30 cellular contexts compared by ENCODE assay signal in the genomic region with DNA sequence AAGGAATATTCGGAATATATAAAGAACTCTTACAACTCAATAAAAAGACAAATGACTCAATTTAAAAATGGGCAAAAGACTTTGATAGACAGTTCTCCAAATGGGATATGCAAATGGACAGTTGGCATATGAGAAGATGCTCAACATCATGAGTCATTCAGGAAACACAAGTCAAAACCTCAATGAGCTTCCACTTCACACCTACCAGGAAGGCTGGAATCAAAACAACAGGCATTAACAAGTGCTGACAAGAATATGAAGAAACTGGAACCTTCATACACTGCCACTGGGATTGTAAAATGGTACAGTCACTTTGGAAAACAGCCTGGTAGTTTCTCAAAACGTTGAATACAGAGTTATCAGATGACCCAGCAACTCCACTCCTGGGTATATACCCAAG. TPM values are rescaled to one million over a fixed set of nuclear protein-coding genes. Genes with fewer than 3 reads are reported as not detected.
"Had no signal": no experiment of that assay in that cellular context is flagged by ENCODE, and none has a peak within 500 bp of the region (broad histone marks: within the 10 kb centered on the region; RNA-seq: fewer than 3 reads in every experiment).

No MANE protein-coding gene starts in this region.

- DNase-seq: activated CD4-positive, alpha-beta T cell treated with anti-CD3 and anti-CD28 coated beads for 48 hours; activated CD4-positive, alpha-beta T cell treated with anti-CD3 and anti-CD28 coated beads, Interleukin-2, amount 50 U/mL, for 4 hours; activated CD4-positive, CD25-positive, alpha-beta regulatory T cell treated with anti-CD3 and anti-CD28 coated beads, Interleukin-2, amount 50 U/mL, for 72 hours; activated CD8-positive, alpha-beta memory T cell treated with anti-CD3 and anti-CD28 coated beads, Interleukin-2, amount 50 U/mL, for 48 hours; activated CD8-positive, alpha-beta T cell treated with anti-CD3 and anti-CD28 coated beads, Interleukin-2, amount 10 ng/mL, durations not matched to agents 7 days and 5 days; activated effector memory CD4-positive, alpha-beta T cell treated with anti-CD3 and anti-CD28 coated beads, Interleukin-2, amount 50 U/mL, for 16 hours; activated naive CD4-positive, alpha-beta T cell treated with Interleukin-2 at 50 U/mL for 16 hours; activated naive CD8-positive, alpha-beta T cell treated with anti-CD3 and anti-CD28 coated beads, Interleukin-2, amount 50 U/mL, for 24 hours; activated T-cell treated with anti-CD3 and anti-CD28 coated beads, Interleukin-2, amount 50 U/mL, for 1 hour; amniotic stem cell; body of pancreas; KG1; NCI-H1092 treated with DMSO at 0.1 percent for 48 hours; NCI-H1436; NCI-H1694 treated with DMSO at 0.1 percent for 48 hours; NCI-H2029 treated with DMSO at 0.1 percent for 48 hours; NCI-H446; NCI-H524; Peyer's patch; Right ventricle myocardium superior; SW 1271 had no signal

- H3K27ac ChIP-seq: ascending aorta, body of pancreas, cardiac muscle cell, Peyer's patch, RWPE1, SJSA1 had no signal

- H3K4me3 Mint-ChIP-seq: activated CD8-positive, alpha-beta T cell treated with anti-CD3 and anti-CD28 coated beads, Interleukin-2, amount 10 ng/mL, durations not matched to agents 7 days and 5 days; activated naive CD8-positive, alpha-beta T cell treated with anti-CD3 and anti-CD28 coated beads, Interleukin-2, amount 50 U/mL, for 24 hours; activated T-helper 1 cell treated with anti-CD3 and anti-CD28 coated beads, Interleukin-12 subunit alpha, Interleukin-12 subunit beta, Interleukin-2, Interleukin-4 antibody, amounts not matched to agents 30 ng/mL and 10 ng/mL and 1 ng/mL, durations not matched to agents 14 hours and 24 hours and 36 hours; T-helper 1 cell treated with Interleukin-12 subunit alpha and Interleukin-12 subunit beta and Interleukin-4 antibody, amounts not matched to agents 30 μg/mL and 1 μg/mL, for 36 hours; WTC11 had no signal

- H3K36me3 Mint-ChIP-seq: activated naive CD4-positive, alpha-beta T cell treated with anti-CD3 and anti-CD28 coated beads, Interleukin-2, amount 50 U/mL, for 72 hours had no signal

- H3K36me3 ChIP-seq: ascending aorta, cardiac muscle cell, Peyer's patch, SJSA1 had no signal

- H3K9me3 Mint-ChIP-seq: activated naive CD4-positive, alpha-beta T cell treated with anti-CD3 and anti-CD28 coated beads, Interleukin-2, amount 50 U/mL, for 72 hours; activated naive CD8-positive, alpha-beta T cell treated with anti-CD3 and anti-CD28 coated beads, Interleukin-2, amount 50 U/mL, for 24 hours; activated T-helper 1 cell treated with anti-CD3 and anti-CD28 coated beads, Interleukin-12 subunit alpha, Interleukin-12 subunit beta, Interleukin-2, Interleukin-4 antibody, amounts not matched to agents 30 ng/mL and 10 ng/mL and 1 ng/mL, durations not matched to agents 14 hours and 24 hours and 36 hours; T-helper 1 cell treated with Interleukin-12 subunit alpha and Interleukin-12 subunit beta and Interleukin-4 antibody, amounts not matched to agents 30 μg/mL and 1 μg/mL, for 36 hours had no signal

- H3K4me3 ChIP-seq: ascending aorta, body of pancreas, cardiac muscle cell, Peyer's patch, SJSA1 had no signal

- ATAC-seq: activated CD8-positive, alpha-beta T cell treated with anti-CD3 and anti-CD28 coated beads, Interleukin-2, amount 10 ng/mL, durations not matched to agents 7 days and 5 days; activated naive CD4-positive, alpha-beta T cell treated with anti-CD3 and anti-CD28 coated beads, Interleukin-2, amount 50 U/mL, for 72 hours; activated naive CD8-positive, alpha-beta T cell treated with anti-CD3 and anti-CD28 coated beads, Interleukin-2, amount 50 U/mL, for 24 hours; body of pancreas; SK-N-SH treated with all-trans-retinoic acid at 6 μM for 48 hours; WTC11 had no signal

- H3K9me3 ChIP-seq: ascending aorta, body of pancreas, Peyer's patch, SJSA1 had no signal

- H3K4me1 ChIP-seq: ascending aorta, Peyer's patch, SJSA1 had no signal

- H3K4me1 Mint-ChIP-seq: activated naive CD8-positive, alpha-beta T cell treated with anti-CD3 and anti-CD28 coated beads, Interleukin-2, amount 50 U/mL, for 24 hours had no signal

- H3K27ac Mint-ChIP-seq: activated CD8-positive, alpha-beta T cell treated with anti-CD3 and anti-CD28 coated beads, Interleukin-2, amount 10 ng/mL, durations not matched to agents 7 days and 5 days; activated naive CD4-positive, alpha-beta T cell treated with anti-CD3 and anti-CD28 coated beads, Interleukin-2, amount 50 U/mL, for 72 hours; activated naive CD8-positive, alpha-beta T cell treated with anti-CD3 and anti-CD28 coated beads, Interleukin-2, amount 50 U/mL, for 24 hours; activated T-helper 1 cell treated with anti-CD3 and anti-CD28 coated beads, Interleukin-12 subunit alpha, Interleukin-12 subunit beta, Interleukin-2, Interleukin-4 antibody, amounts not matched to agents 30 ng/mL and 10 ng/mL and 1 ng/mL, durations not matched to agents 14 hours and 24 hours and 36 hours; T-helper 1 cell treated with Interleukin-12 subunit alpha and Interleukin-12 subunit beta and Interleukin-4 antibody, amounts not matched to agents 30 μg/mL and 1 μg/mL, for 36 hours; WTC11 had no signal

- H3K27me3 ChIP-seq: ascending aorta, body of pancreas, cardiac muscle cell, Peyer's patch, SJSA1 had no signal

RNA-seq across cellular contexts. Expression of gene PGBD5, which starts 17.2 kb away (rescaled TPM):
- total RNA-seq: activated CD8-positive, alpha-beta T cell treated with anti-CD3 and anti-CD28 coated beads, Interleukin-2, amount 10 ng/mL, durations not matched to agents 7 days and 5 days; activated T-helper 1 cell treated with anti-CD3 and anti-CD28 coated beads, Interleukin-12 subunit alpha, Interleukin-12 subunit beta, Interleukin-2, Interleukin-4 antibody, amounts not matched to agents 30 ng/mL and 10 ng/mL and 1 ng/mL, durations not matched to agents 14 hours and 24 hours and 36 hours; ascending aorta had no signal
